ENCODE assay signal across 29 cellular contexts in genomic region chr10:5604236-5604925, GRCh38.
"Had no signal": no experiment of that assay in that cellular context is flagged by ENCODE, and none has a peak within 500 bp of the region (broad histone marks: within the 10 kb centered on the region; RNA-seq: fewer than 3 reads in every experiment).

No MANE protein-coding gene starts in this region.

- ATAC-seq: effector memory CD8-positive, alpha-beta T cell; gastrocnemius medialis; heart right ventricle; left lung; psoas muscle had no signal

- H3K27ac Mint-ChIP-seq: effector memory CD8-positive, alpha-beta T cell; neural progenitor cell had no signal

- H3K36me3 Mint-ChIP-seq: naive B cell, neural progenitor cell had no signal

- H3K36me3 ChIP-seq: esophagus muscularis mucosa, gastrocnemius medialis, heart right ventricle, left lung, neural progenitor cell, right lobe of liver, stomach, thoracic aorta, upper lobe of left lung, vagina had no signal

- H3K9me3 Mint-ChIP-seq: effector memory CD8-positive, alpha-beta T cell; neural progenitor cell had no signal

- H3K4me3 ChIP-seq: esophagus muscularis mucosa, gastrocnemius medialis, heart right ventricle, left lung, lung, neural progenitor cell, psoas muscle, right lobe of liver, stomach, thoracic aorta, upper lobe of left lung, vagina had no signal

- H3K9ac ChIP-seq: neural progenitor cell, parathyroid adenoma had no signal

- H3K27ac ChIP-seq: epithelial cell of prostate, esophagus muscularis mucosa, gastrocnemius medialis, heart right ventricle, left lung, neural progenitor cell, parathyroid adenoma, psoas muscle, right lobe of liver, upper lobe of left lung, vagina had no signal

- H3K27me3 ChIP-seq: esophagus muscularis mucosa, gastrocnemius medialis, left lung, neural progenitor cell, right lobe of liver, stomach, upper lobe of left lung, vagina had no signal

- FAIRE-seq: colon, islet of Langerhans had no signal

- H3K4me3 Mint-ChIP-seq: dendritic cell treated with granulocyte-macrophage colony-stimulating factor and Interleukin-4, amounts not matched to agents 40 ng/mL and 50 ng/mL, for 4 days; effector memory CD8-positive, alpha-beta T cell; naive B cell; neural progenitor cell had no signal

- DNase-seq: effector memory CD8-positive, alpha-beta T cell; gastrocnemius medialis; heart right ventricle; hypothalamus; left lung; mesenchymal stem cell; midbrain; naive B cell; occipital lobe; retina; stimulated activated CD4-positive, alpha-beta T cell treated with anti-CD3 and anti-CD28 coated beads, Interleukin-15, amount 100 ng/mL, for 24 hours; stimulated activated CD4-positive, alpha-beta T cell treated with anti-CD3 and anti-CD28 coated beads, Interleukin-1b, Interleukin-23, amount 100 ng/mL, for 48 hours; stimulated activated CD4-positive, alpha-beta T cell treated with anti-CD3 and anti-CD28 coated beads, Interleukin-4, amount 100 ng/mL, for 4 hours; stimulated activated naive CD4-positive, alpha-beta T cell; stomach; substantia nigra; upper lobe of left lung had no signal

- H3K4me1 ChIP-seq: left lung, parathyroid adenoma had no signal

- H3K9me3 ChIP-seq: esophagus muscularis mucosa, gastrocnemius medialis, left lung, psoas muscle, right lobe of liver, thoracic aorta, upper lobe of left lung, vagina had no signal
